Comparison of ENCODE assay signal across 1 cellular context in the genomic region with DNA sequence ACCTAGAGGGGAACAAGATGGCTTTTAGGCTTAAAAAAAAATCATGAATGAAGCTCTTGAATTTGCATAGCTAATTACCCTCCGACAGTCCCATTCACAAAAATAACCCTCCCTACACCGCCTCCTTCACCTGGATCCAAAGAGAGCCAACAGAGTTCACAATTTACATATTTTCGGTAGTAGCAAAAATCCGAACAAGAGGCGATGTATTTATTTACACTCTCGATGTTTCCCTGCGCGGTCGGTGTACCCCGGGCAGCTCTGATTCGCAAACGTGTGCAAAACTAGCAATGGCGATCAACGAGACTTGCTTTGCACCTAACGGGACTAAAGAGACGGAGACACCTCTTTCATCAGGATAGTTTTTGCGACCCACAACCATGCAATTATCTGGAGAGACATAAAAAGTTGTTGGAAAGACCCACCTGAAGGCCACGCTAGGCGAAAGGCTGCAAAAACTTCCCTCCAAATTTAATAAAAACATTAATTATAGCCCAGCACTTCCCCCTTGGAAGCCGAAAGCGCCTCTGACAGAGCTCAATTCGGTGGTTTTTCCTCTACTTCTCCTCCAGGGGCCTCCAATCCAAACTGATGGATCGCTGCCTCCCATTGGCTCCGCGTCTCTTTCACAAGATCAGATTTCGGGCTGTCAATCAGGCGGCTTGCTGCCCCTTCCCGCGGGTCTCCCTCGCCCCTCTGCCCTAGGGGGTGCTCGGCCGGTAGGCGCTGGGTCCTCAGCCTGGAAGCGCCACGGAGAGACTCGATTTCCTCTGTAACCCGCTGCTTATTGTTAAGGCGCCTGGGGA.
TF ChIP-seq lines count a peak whose summit lies in the region.

A gene (minus strand): TSS at position 529 of the 806 bp plus-strand sequence. CDS start 614 bp downstream, outside the sequence.

TF ChIP-seq in IMR-90, 13 proteins besides CTCF, POLR2A, EP300 and RAD21:
- TF ChIP-seq SMC3 (IDR thresholded peaks at IDR 0.05; ENCODE audit: low read depth, low read length), result no peak; the same call in 1 of the 2 replicates
- no peak for TF ChIP-seq CHD1 (IDR thresholded peaks at IDR 0.05; ENCODE audit: low read depth, low read length)
- TF ChIP-seq, protein P1, sequence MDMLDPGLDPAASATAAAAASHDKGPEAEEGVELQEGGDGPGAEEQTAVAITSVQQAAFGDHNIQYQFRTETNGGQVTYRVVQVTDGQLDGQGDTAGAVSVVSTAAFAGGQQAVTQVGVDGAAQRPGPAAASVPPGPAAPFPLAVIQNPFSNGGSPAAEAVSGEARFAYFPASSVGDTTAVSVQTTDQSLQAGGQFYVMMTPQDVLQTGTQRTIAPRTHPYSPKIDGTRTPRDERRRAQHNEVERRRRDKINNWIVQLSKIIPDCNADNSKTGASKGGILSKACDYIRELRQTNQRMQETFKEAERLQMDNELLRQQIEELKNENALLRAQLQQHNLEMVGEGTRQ (IDR thresholded peaks at IDR 0.05; ENCODE audit: low read depth, low read length), result no peak
- peak; percentile 77; the same call in 1 of the 2 replicates for TF ChIP-seq CEBPB (IDR thresholded peaks at IDR 0.05; ENCODE audit: low read depth, low read length)
- TF ChIP-seq NFE2L2 (IDR thresholded peaks at IDR 0.05; ENCODE audit: low read depth, low read length), result no peak
- no peak for TF ChIP-seq BHLHE40 (IDR thresholded peaks at IDR 0.05; ENCODE audit: low read depth, low read length)
- TF ChIP-seq MAFK (IDR thresholded peaks at IDR 0.05; ENCODE audit: low read depth, low read length), result peak; percentile 50
- no peak for TF ChIP-seq MAZ (IDR thresholded peaks at IDR 0.05; ENCODE audit: borderline replicate concordance, low read depth, low read length)
- TF ChIP-seq, protein P2, sequence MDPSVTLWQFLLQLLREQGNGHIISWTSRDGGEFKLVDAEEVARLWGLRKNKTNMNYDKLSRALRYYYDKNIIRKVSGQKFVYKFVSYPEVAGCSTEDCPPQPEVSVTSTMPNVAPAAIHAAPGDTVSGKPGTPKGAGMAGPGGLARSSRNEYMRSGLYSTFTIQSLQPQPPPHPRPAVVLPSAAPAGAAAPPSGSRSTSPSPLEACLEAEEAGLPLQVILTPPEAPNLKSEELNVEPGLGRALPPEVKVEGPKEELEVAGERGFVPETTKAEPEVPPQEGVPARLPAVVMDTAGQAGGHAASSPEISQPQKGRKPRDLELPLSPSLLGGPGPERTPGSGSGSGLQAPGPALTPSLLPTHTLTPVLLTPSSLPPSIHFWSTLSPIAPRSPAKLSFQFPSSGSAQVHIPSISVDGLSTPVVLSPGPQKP (IDR thresholded peaks at IDR 0.05; ENCODE audit: borderline replicate concordance, low read depth, low read length), result no peak
- TF ChIP-seq MXI1 (IDR thresholded peaks at IDR 0.05; ENCODE audit: borderline replicate concordance, low read depth, low read length), result no peak
